In genomic region chr6:91718198-91718597, GRCh38 we compare ENCODE assay signal across 21 cellular contexts.
DNase-seq lines count a peak whose midpoint lies in the region; ATAC-seq and TF ChIP-seq lines count a peak whose summit lies in the region.
"Had no signal": no experiment of that assay in that cellular context is flagged by ENCODE, and none has a peak within 500 bp of the region (broad histone marks: within the 10 kb centered on the region; RNA-seq: fewer than 3 reads in every experiment).

No MANE protein-coding gene starts in this region.

- no peaks in the 10 kb centered on the region for H3K36me3 ChIP-seq in right atrium auricular region
- H3K36me3 ChIP-seq: esophagus muscularis mucosa, prostate gland had no signal

- no peaks in the 10 kb centered on the region for H3K9me3 ChIP-seq in right atrium auricular region
- H3K9me3 ChIP-seq: esophagus muscularis mucosa, prostate gland had no signal

- H3K27me3 ChIP-seq in right atrium auricular region = no peaks in the 10 kb centered on the region
- H3K27me3 ChIP-seq: esophagus muscularis mucosa had no signal

- H3K27ac ChIP-seq in right atrium auricular region = no peak overlapping the region
- H3K27ac ChIP-seq: esophagus muscularis mucosa, GM23248, HL-60, prostate gland, skin epidermis had no signal

- no peak overlapping the region for H3K4me3 ChIP-seq in right atrium auricular region
- H3K4me3 ChIP-seq: esophagus muscularis mucosa, GM23248, prostate gland, skin epidermis had no signal

- DNase-seq in stimulated activated CD4-positive, alpha-beta T cell treated with anti-CD3 and anti-CD28 coated beads, Interleukin-4, amount 100 ng/mL, for 4 hours = no peak
- DNase-seq in right atrium auricular region (ENCODE audit: low spot score) = no peak
- DNase-seq: activated CD4-positive, alpha-beta T cell treated with anti-CD3 and anti-CD28 coated beads for 48 hours; activated CD8-positive, alpha-beta memory T cell treated with anti-CD3 and anti-CD28 coated beads, Interleukin-2, amount 50 U/mL, for 48 hours; AML-193; central memory CD4-positive, alpha-beta T cell; effector CD8-positive, alpha-beta T cell; GM23248; NCI-H187; NCI-H345; NK-92 treated with Interleukin-12 subunit alpha and Interleukin-12 subunit beta, amount 100 ng/mL, for 24 hours; stimulated activated CD4-positive, alpha-beta T cell treated with anti-CD3 and anti-CD28 coated beads, Interleukin-4, amount 100 ng/mL, for 24 hours had no signal

- TF ChIP-seq CTCF in right atrium auricular region (IDR thresholded peaks at IDR 0.05) = no peak

- H3K4me1 ChIP-seq in right atrium auricular region = no peaks in the 10 kb centered on the region
- H3K4me1 ChIP-seq: esophagus muscularis mucosa, prostate gland had no signal

- peak; percentile 74 for ATAC-seq in GM18858 (IDR thresholded peaks at IDR 0.05; ENCODE audit: unreplicated experiment)
- ATAC-seq in GM21825 (IDR thresholded peaks at IDR 0.05; ENCODE audit: unreplicated experiment) = peak; percentile 54
- peak; percentile 57 for ATAC-seq in HG03097 (IDR thresholded peaks at IDR 0.05; ENCODE audit: low FRiP score, unreplicated experiment)
- no peak for ATAC-seq in GM18873 (IDR thresholded peaks at IDR 0.05; ENCODE audit: low FRiP score, unreplicated experiment)
- no peak for ATAC-seq in HG03045 (IDR thresholded peaks at IDR 0.05; ENCODE audit: unreplicated experiment)

Comparison
In these comparisons a context has a peak if more than half of its experiments do, and no peak if none do; other contexts are left out.
1. ATAC-seq: peak in GM18858 (single experiment), GM21825 (single experiment) and HG03097 (single experiment); none in GM18873 (single experiment) and HG03045 (single experiment).